18 cellular contexts compared by ENCODE assay signal in the genomic region with DNA sequence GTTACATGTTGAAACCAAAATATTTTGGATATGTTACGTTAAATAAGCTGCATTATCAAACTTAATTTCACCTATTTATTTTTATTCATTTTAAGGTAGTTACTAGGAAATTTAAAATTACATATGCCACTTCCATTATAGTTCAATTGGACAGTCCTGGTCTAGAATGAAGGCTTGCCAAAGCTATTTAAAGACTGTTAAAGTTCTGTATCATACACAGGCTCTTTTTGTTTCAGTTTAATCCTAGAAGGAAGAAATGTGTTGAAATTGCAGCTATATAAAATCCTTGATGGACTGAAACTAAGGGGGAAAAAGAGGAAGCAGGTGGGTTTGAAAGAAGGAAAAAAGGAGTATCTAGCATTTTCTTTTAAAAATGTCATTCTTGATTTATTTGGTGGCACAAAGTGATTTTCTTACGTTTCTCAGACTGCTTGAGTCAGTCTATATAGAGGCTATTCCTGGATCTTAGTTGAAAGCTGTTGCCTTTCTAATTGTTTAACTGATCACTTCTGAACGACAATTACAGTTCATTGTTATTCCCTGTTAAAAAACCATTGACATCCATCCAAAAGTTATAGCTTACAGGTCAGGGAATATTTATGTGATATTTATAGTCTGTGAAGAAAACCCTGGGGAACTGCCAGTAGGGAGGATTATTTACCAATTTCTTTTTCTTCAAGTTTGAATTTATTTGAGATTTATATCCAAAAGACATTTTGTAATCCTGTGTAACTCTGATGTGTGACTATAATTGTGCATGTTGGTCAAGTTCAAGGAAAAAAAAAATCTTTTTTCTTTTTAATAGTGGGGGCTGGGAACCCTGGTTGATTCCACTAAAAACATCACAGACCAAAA.
DNase-seq lines count a peak whose midpoint lies in the region; ATAC-seq and TF ChIP-seq lines count a peak whose summit lies in the region.
"Had no signal": no experiment of that assay in that cellular context is flagged by ENCODE, and none has a peak within 500 bp of the region (broad histone marks: within the 10 kb centered on the region; RNA-seq: fewer than 3 reads in every experiment).

No MANE protein-coding gene starts in this region.

- H3K4me3 Mint-ChIP-seq in nephron progenitor cell, result no peak overlapping the region
- H3K4me3 Mint-ChIP-seq: CD4-positive, alpha-beta memory T cell; stimulated activated memory B cell treated with anti-CD40 and anti-IgM and Interleukin-4, amounts not matched to agents 10 μg/mL and 1 μg/mL and 100 μg/mL, for 72 hours had no signal

- H3K27ac Mint-ChIP-seq in nephron progenitor cell, result peak overlapping the region; percentile 28
- H3K27ac Mint-ChIP-seq: CD4-positive, alpha-beta memory T cell; stimulated activated memory B cell treated with anti-CD40 and anti-IgM and Interleukin-4, amounts not matched to agents 10 μg/mL and 1 μg/mL and 100 μg/mL, for 72 hours had no signal

- peaks cover 4% of the 10 kb centered on the region for H3K36me3 Mint-ChIP-seq in nephron progenitor cell (ENCODE audit: low read depth)
- H3K36me3 Mint-ChIP-seq: CD4-positive, alpha-beta memory T cell; stimulated activated memory B cell treated with anti-CD40 and anti-IgM and Interleukin-4, amounts not matched to agents 10 μg/mL and 1 μg/mL and 100 μg/mL, for 72 hours had no signal

- DNase-seq in heart left ventricle, result no peak
- no peak for DNase-seq in right cardiac atrium
- no peak for DNase-seq in brain microvascular endothelial cell
- DNase-seq in nephron progenitor cell, result no peak
- no peak for DNase-seq in transverse colon
- DNase-seq in left colon, result no peak
- DNase-seq: activated CD4-positive, alpha-beta T cell treated with anti-CD3 and anti-CD28 coated beads for 1 hour; activated effector memory CD4-positive, alpha-beta T cell treated with Interleukin-2 at 50 U/mL for 16 hours; CD4-positive, alpha-beta memory T cell; DND-41; NCI-H2029; NCI-H510A; SHP77; T1000 had no signal

- H3K4me1 ChIP-seq in heart left ventricle (peaks cover 6 to 66% (median 31%) of the 10 kb centered on the region in 12 donors), right cardiac atrium (ENCODE audit: control insufficient read depth, insufficient read depth, low read length) (peaks cover 8% of the 10 kb centered on the region), transverse colon (peaks cover 23 to 46% (median 30%) of the 10 kb centered on the region in 4 donors)

- H3K36me3 ChIP-seq in heart left ventricle (no peaks in the 10 kb centered on the region), brain microvascular endothelial cell (replicated peaks) (no peaks in the 10 kb centered on the region), transverse colon (no peaks in the 10 kb centered on the region)

- H3K4me3 ChIP-seq in heart left ventricle (peak overlapping the region in 7 of 12 donors; percentile 3 to 25 (median 8)), right cardiac atrium (ENCODE audit: low read length) (no peak overlapping the region), brain microvascular endothelial cell (ENCODE audit: low read depth, low read length) (no peak overlapping the region), transverse colon (no peak overlapping the region)

- 4 to 10% (median 7%) methylated on average over 3 of the region's 3 CpGs for WGBS in heart left ventricle, 4 donors
- WGBS in right cardiac atrium, result 8% methylated on average over 3 of the region's 3 CpGs
- 7 to 8% methylated on average over 3 of the region's 3 CpGs for WGBS in transverse colon (ENCODE audit: low coverage in 1 of 2), 2 donors

- no peak for TF ChIP-seq EP300 in transverse colon (IDR thresholded peaks at IDR 0.05; ENCODE audit: low read depth)

- H3K27me3 ChIP-seq in heart left ventricle, result no peaks in the 10 kb centered on the region
- no peaks in the 10 kb centered on the region for H3K27me3 ChIP-seq in right cardiac atrium (ENCODE audit: control insufficient read depth, insufficient read depth)
- H3K27me3 ChIP-seq in brain microvascular endothelial cell (replicated peaks), result no peaks in the 10 kb centered on the region
- H3K27me3 ChIP-seq in transverse colon, result no peaks in the 10 kb centered on the region

- ATAC-seq in heart left ventricle, result peak in 2 of 4 donors; percentile 13 to 29
- no peak for ATAC-seq in right cardiac atrium
- no peak for ATAC-seq in GM18520 (IDR thresholded peaks at IDR 0.05; ENCODE audit: unreplicated experiment)
- no peak for ATAC-seq in left colon
- no peak for ATAC-seq in GM18873 (IDR thresholded peaks at IDR 0.05; ENCODE audit: low FRiP score, unreplicated experiment)
- ATAC-seq: left lobe of liver; stimulated activated memory B cell treated with anti-CD40 and anti-IgM and Interleukin-4, amounts not matched to agents 10 μg/mL and 1 μg/mL and 100 μg/mL, for 72 hours had no signal

- H3K9me3 Mint-ChIP-seq in nephron progenitor cell, result no peaks in the 10 kb centered on the region
- H3K9me3 Mint-ChIP-seq: stimulated activated memory B cell treated with anti-CD40 and anti-IgM and Interleukin-4, amounts not matched to agents 10 μg/mL and 1 μg/mL and 100 μg/mL, for 72 hours had no signal

- intact Hi-C loops in heart left ventricle (cut with DNase I), result loop anchor here in 1 of 10 donors (10.0 kb wide), 1 partner anchor 99 kb away; no protein-coding TSS in a partner anchor
- intact Hi-C loops in right cardiac atrium (cut with DNase I), result loop anchor here in 2 of 4 donors (5.0 to 10.0 kb wide), 2 partner anchors 102 to 449 kb away; no protein-coding TSS in a partner anchor
- intact Hi-C loops in transverse colon (cut with DNase I; ENCODE audit: low total_unique reads), result no loop called here
- intact Hi-C loops in left colon (cut with DNase I, micrococcal nuclease), result no loop called here

- H3K27ac ChIP-seq in heart left ventricle, result peak overlapping the region in 11 of 12 donors; percentile 19 to 71 (median 57)
- H3K27ac ChIP-seq in right cardiac atrium (ENCODE audit: low read length), result no peak overlapping the region
- H3K27ac ChIP-seq in brain microvascular endothelial cell, result peak overlapping the region; percentile 35
- H3K27ac ChIP-seq in transverse colon, result peak overlapping the region; percentile 28 to 77 (median 66)

- TF ChIP-seq CTCF in heart left ventricle (IDR thresholded peaks at IDR 0.05) (no peak), brain microvascular endothelial cell (IDR thresholded peaks at IDR 0.05; ENCODE audit: low read depth, low read length, missing control alignments) (no peak), nephron progenitor cell (IDR thresholded peaks at IDR 0.05) (no peak), transverse colon (IDR thresholded peaks at IDR 0.05) (no peak)

- H3K4me1 Mint-ChIP-seq in nephron progenitor cell, result peaks cover 61% of the 10 kb centered on the region
- H3K4me1 Mint-ChIP-seq: CD4-positive, alpha-beta memory T cell; stimulated activated memory B cell treated with anti-CD40 and anti-IgM and Interleukin-4, amounts not matched to agents 10 μg/mL and 1 μg/mL and 100 μg/mL, for 72 hours had no signal

- H3K9me3 ChIP-seq in heart left ventricle (no peaks in the 10 kb centered on the region), right cardiac atrium (ENCODE audit: control insufficient read depth, low read length) (no peaks in the 10 kb centered on the region), transverse colon (no peaks in the 10 kb centered on the region)

- in situ Hi-C loops in brain microvascular endothelial cell (cut with HindIII; ENCODE audit: low pct_ligation_motif_present, low sequenced_read_pairs) (no loop called here), transverse colon (cut with MboI; ENCODE audit: low pct_ligation_motif_present in 1 of 4, low pct_unique_long_range_greater_than_20kb in 1 of 4, low sequenced_read_pairs in 3 of 4) (no loop called here)

- no peaks in the 10 kb centered on the region for H3K27me3 Mint-ChIP-seq in nephron progenitor cell (ENCODE audit: low read depth, poor library complexity)
- H3K27me3 Mint-ChIP-seq: stimulated activated memory B cell treated with anti-CD40 and anti-IgM and Interleukin-4, amounts not matched to agents 10 μg/mL and 1 μg/mL and 100 μg/mL, for 72 hours had no signal

- no peak for TF ChIP-seq POLR2A in heart left ventricle (IDR thresholded peaks at IDR 0.05)
- TF ChIP-seq POLR2A in transverse colon (IDR thresholded peaks at IDR 0.05), result no peak

Comparison
In these comparisons a context has a peak if more than half of its experiments do, and no peak if none do; other contexts are left out.
1. H3K4me3 ChIP-seq: peak in heart left ventricle (7 of 12); none in right cardiac atrium (single experiment), brain microvascular endothelial cell (single experiment) and transverse colon (0 of 4).